ENCODE assay signal across 1 cellular context in genomic region chr1:167578935-167579521, GRCh38.
TF ChIP-seq lines count a peak whose summit lies in the region.

No MANE protein-coding gene starts in this region.

TF ChIP-seq in GM23338, 12 proteins besides CTCF, POLR2A, EP300 and RAD21 (continued from another document):
- no peak for TF ChIP-seq ZNF462 (CRISPR knock-in tag; IDR thresholded peaks at IDR 0.05)
